In genomic region chr1:12477936-12478611, GRCh38 we compare ENCODE assay signal across 8 cellular contexts.
DNase-seq lines count a peak whose midpoint lies in the region; ATAC-seq, FAIRE-seq and TF ChIP-seq lines count a peak whose summit lies in the region.

No MANE protein-coding gene starts in this region.

- peaks cover 35% of the 10 kb centered on the region for H3K36me3 Mint-ChIP-seq in endodermal cell (ENCODE audit: low read depth)

- H3K36me3 ChIP-seq in endodermal cell (ENCODE audit: control insufficient read depth, insufficient read depth, low read length) (peaks cover 23% of the 10 kb centered on the region), mucosa of rectum (ENCODE audit: control insufficient read depth in 2 of 2, insufficient read depth in 2 of 2, low read length in 2 of 2) (peaks cover 0 to 4% of the 10 kb centered on the region in 2 donors)

- peak overlapping the region; percentile 23 for H3K27ac Mint-ChIP-seq in endodermal cell

- H3K4me1 Mint-ChIP-seq in endodermal cell: peaks cover 10% of the 10 kb centered on the region

- POLR2A ChIA-PET in RWPE1 (lab: Yijun Ruan, JAX; ENCODE audit: low non-redundant PET): no interaction called here

- H3K9me3 ChIP-seq in endodermal cell (ENCODE audit: control insufficient read depth, low read length) (peaks cover 25% of the 10 kb centered on the region), mucosa of rectum (ENCODE audit: control insufficient read depth in 2 of 2, low read length in 2 of 2) (peaks cover 0 to 2% of the 10 kb centered on the region in 2 donors)

- H3K9me3 Mint-ChIP-seq in endodermal cell: peaks cover 22% of the 10 kb centered on the region

- WGBS in endodermal cell (ENCODE audit: insufficient coverage in 1 of 2, insufficient read length in 1 of 2), 2 experiments: 73 to 88% methylated on average over 19 of the region's 19 CpGs

- no peaks in the 10 kb centered on the region for H3K4me1 ChIP-seq in endodermal cell (ENCODE audit: control insufficient read depth, insufficient read depth, low read length)
- H3K4me1 ChIP-seq in mucosa of rectum (ENCODE audit: control insufficient read depth in 2 of 2, insufficient read depth in 2 of 2, low read length in 2 of 2): peaks cover 66 to 77% of the 10 kb centered on the region in 2 donors

- H3K9ac ChIP-seq in endodermal cell (ENCODE audit: extremely low read depth, low read length, poor library complexity, severe bottlenecking): no peak overlapping the region
- peak overlapping the region; percentile 63 for H3K9ac ChIP-seq in mucosa of rectum (ENCODE audit: low read depth in 1 of 2, low read length in 2 of 2)

- H3K4me3 Mint-ChIP-seq in endodermal cell: no peak overlapping the region

- DNase-seq in HTR-8/SVneo (ENCODE audit: insufficient read length, low spot score): peak; percentile 81
- peak; percentile 84 for DNase-seq in RWPE1 (ENCODE audit: low spot score)
- no peak for DNase-seq in endodermal cell
- DNase-seq in activated CD4-positive, CD25-positive, alpha-beta regulatory T cell treated with anti-CD3 and anti-CD28 coated beads, Interleukin-2, amount 50 U/mL, for 72 hours: no peak

- no peaks in the 10 kb centered on the region for H3K27me3 Mint-ChIP-seq in endodermal cell (ENCODE audit: insufficient read depth)

- ATAC-seq in GM21529 (IDR thresholded peaks at IDR 0.05; ENCODE audit: unreplicated experiment) (no peak), GM18519 (IDR thresholded peaks at IDR 0.05; ENCODE audit: low FRiP score, unreplicated experiment) (no peak)

- CTCF ChIA-PET in RWPE1 (lab: Yijun Ruan, JAX): interaction anchor here (0.7 to 1.2 kb wide), 3 partner anchors 139 to 249 kb away, joined by 3 to 4 read pairs (median 3); partner anchors contain the start of gene DHRS3

- H3K27me3 ChIP-seq in endodermal cell (ENCODE audit: control insufficient read depth, insufficient read depth, low read length, poor library complexity, severe bottlenecking) (no peaks in the 10 kb centered on the region), mucosa of rectum (ENCODE audit: control insufficient read depth in 2 of 2, insufficient read depth in 2 of 2, low read length in 2 of 2) (no peaks in the 10 kb centered on the region)

- H3K27ac ChIP-seq in C4-2B (peak overlapping the region; percentile 74), RWPE1 (peak overlapping the region; percentile 64), endodermal cell (ENCODE audit: low read depth, low read length) (peak overlapping the region; percentile 40), mucosa of rectum (ENCODE audit: low read depth in 2 of 2, low read length in 2 of 2) (peak overlapping the region; percentile 92 to 93)

- FAIRE-seq in HTR-8/SVneo (lab: Jason Lieb, UNC): peak; percentile 93

- H3K4me3 ChIP-seq in endodermal cell (ENCODE audit: low read length): no peak overlapping the region
- peak overlapping the region; percentile 25 to 32 for H3K4me3 ChIP-seq in mucosa of rectum (ENCODE audit: low read length in 2 of 2)

- no peak for TF ChIP-seq CTCF in C4-2B (conservative IDR thresholded peaks at IDR 0.05)
- TF ChIP-seq CTCF in RWPE1 (conservative IDR thresholded peaks at IDR 0.05; ENCODE audit: low read depth): no peak
- TF ChIP-seq CTCF in endodermal cell (conservative IDR thresholded peaks at IDR 0.05): no peak

Comparison
In these comparisons a context has a peak if more than half of its experiments do, and no peak if none do; other contexts are left out.
1. H3K27ac ChIP-seq: peak in every context shown above with its lines; median percentile 92 in mucosa of rectum; 74 in C4-2B; 64 in RWPE1; 40 in endodermal cell.
2. DNase-seq: peak in HTR-8/SVneo (single experiment) and RWPE1 (single experiment); none in endodermal cell (single experiment) and activated CD4-positive, CD25-positive, alpha-beta regulatory T cell treated with anti-CD3 and anti-CD28 coated beads, Interleukin-2, amount 50 U/mL, for 72 hours (single experiment).